Comparison of ENCODE assay signal across 1 cellular context in genomic region chr2:19667536-19667949, GRCh38.
TF ChIP-seq lines count a peak whose summit lies in the region.

No MANE protein-coding gene starts in this region.

TF ChIP-seq in SK-N-SH, 30 proteins besides CTCF, POLR2A, EP300 and RAD21 (continued from another document):
- no peak for TF ChIP-seq IRF3 (IDR thresholded peaks at IDR 0.05; ENCODE audit: low read depth, low read length)
